In the genomic region with DNA sequence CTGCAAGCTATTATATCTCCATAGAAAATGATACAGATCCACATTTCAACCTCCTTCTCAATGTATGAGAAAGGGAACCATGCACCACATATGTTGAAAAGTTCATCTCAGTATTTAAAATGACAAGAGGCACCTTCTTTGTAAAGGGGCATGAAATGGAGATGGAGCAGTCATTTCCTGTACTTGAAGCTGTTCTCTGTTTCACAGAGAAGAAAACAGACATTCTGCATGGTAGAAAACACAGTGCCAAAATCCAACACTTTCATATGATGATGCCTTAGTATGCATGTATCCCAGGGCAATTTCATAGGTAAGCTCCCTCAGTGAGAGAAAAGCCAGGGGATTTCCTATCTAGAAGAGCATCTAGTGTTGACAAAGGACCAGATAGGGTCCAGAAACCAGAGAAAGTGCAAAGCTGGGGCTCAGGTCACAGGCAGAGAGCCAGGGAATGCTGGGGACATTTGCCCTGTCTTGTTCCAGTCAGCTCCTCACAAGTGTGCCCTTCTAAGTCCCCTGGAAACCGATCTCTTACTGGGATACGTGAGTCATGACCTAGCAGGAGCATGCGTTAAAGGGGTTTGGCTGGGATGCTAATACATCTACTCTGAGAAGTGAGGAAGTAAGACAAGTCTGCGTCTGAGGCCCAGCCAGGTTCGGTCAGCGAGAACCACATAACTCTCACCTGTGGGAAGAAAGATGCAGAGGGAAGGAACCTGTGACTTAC, we compare ENCODE assay signal across 12 cellular contexts.
DNase-seq lines count a peak whose midpoint lies in the region; ATAC-seq and TF ChIP-seq lines count a peak whose summit lies in the region.
"Had no signal": no experiment of that assay in that cellular context is flagged by ENCODE, and none has a peak within 500 bp of the region (broad histone marks: within the 10 kb centered on the region; RNA-seq: fewer than 3 reads in every experiment).

No MANE protein-coding gene starts in this region.

- H3K4me3 Mint-ChIP-seq in activated CD8-positive, alpha-beta memory T cell treated with anti-CD3 and anti-CD28 coated beads, Interleukin-2, amount 10 ng/mL, durations not matched to agents 7 days and 5 days = no peak overlapping the region
- H3K4me3 Mint-ChIP-seq in activated naive CD8-positive, alpha-beta T cell = peak overlapping the region; percentile 58
- no peak overlapping the region for H3K4me3 Mint-ChIP-seq in Calu3 (ENCODE audit: low read depth, unreplicated experiment)
- H3K4me3 Mint-ChIP-seq: activated B cell treated with CpG ODN at 0.5 μM for 24 hours had no signal

- H3K4me1 ChIP-seq in gastrocnemius medialis (peaks cover 0 to 7% of the 10 kb centered on the region in 2 donors), testis (peaks cover 10% of the 10 kb centered on the region)
- H3K4me1 ChIP-seq: A549 had no signal

- H3K4me1 Mint-ChIP-seq in activated CD8-positive, alpha-beta memory T cell treated with anti-CD3 and anti-CD28 coated beads, Interleukin-2, amount 10 ng/mL, durations not matched to agents 7 days and 5 days = peaks cover 12% of the 10 kb centered on the region
- H3K4me1 Mint-ChIP-seq in activated naive CD8-positive, alpha-beta T cell (ENCODE audit: low read depth) = peaks cover 25% of the 10 kb centered on the region
- no peaks in the 10 kb centered on the region for H3K4me1 Mint-ChIP-seq in Calu3 (ENCODE audit: low read depth, unreplicated experiment)

- peaks cover 2% of the 10 kb centered on the region for H3K36me3 Mint-ChIP-seq in activated CD8-positive, alpha-beta memory T cell treated with anti-CD3 and anti-CD28 coated beads, Interleukin-2, amount 10 ng/mL, durations not matched to agents 7 days and 5 days
- no peaks in the 10 kb centered on the region for H3K36me3 Mint-ChIP-seq in activated naive CD8-positive, alpha-beta T cell
- no peaks in the 10 kb centered on the region for H3K36me3 Mint-ChIP-seq in Calu3 (ENCODE audit: insufficient read depth, unreplicated experiment)

- H3K9me3 ChIP-seq in gastrocnemius medialis = no peaks in the 10 kb centered on the region
- H3K9me3 ChIP-seq in testis = no peaks in the 10 kb centered on the region
- H3K9me3 ChIP-seq: A549 had no signal

- no peaks in the 10 kb centered on the region for H3K27me3 ChIP-seq in gastrocnemius medialis
- H3K27me3 ChIP-seq in testis = no peaks in the 10 kb centered on the region
- H3K27me3 ChIP-seq: hepatocyte had no signal

- BruUV-seq in Calu3 (replicated peaks; lab: Mats Ljungman, UMichigan) = no TSS peak

- 60 to 66% methylated on average over 6 of the region's 6 CpGs for WGBS in testis, 2 donors

- H3K27me3 Mint-ChIP-seq in activated CD8-positive, alpha-beta memory T cell treated with anti-CD3 and anti-CD28 coated beads, Interleukin-2, amount 10 ng/mL, durations not matched to agents 7 days and 5 days = no peaks in the 10 kb centered on the region
- no peaks in the 10 kb centered on the region for H3K27me3 Mint-ChIP-seq in activated naive CD8-positive, alpha-beta T cell
- H3K27me3 Mint-ChIP-seq in Calu3 (ENCODE audit: unreplicated experiment) = no peaks in the 10 kb centered on the region
- H3K27me3 Mint-ChIP-seq: activated B cell treated with CpG ODN at 0.5 μM for 24 hours had no signal

- H3K4me3 ChIP-seq in gastrocnemius medialis (no peak overlapping the region), testis (no peak overlapping the region)
- H3K4me3 ChIP-seq: A549, hepatocyte had no signal

- CTCF ChIA-PET in activated CD8-positive, alpha-beta memory T cell treated with anti-CD3 and anti-CD28 coated beads, Interleukin-2, amount 10 ng/mL, durations not matched to agents 7 days and 5 days (lab: Charles Lee) = interaction anchor here (0.6 to 1.6 kb wide), 2 partner anchors 13 to 33 kb away, joined by 3 read pairs; no protein-coding TSS in a partner anchor
- CTCF ChIA-PET in Calu3 (lab: Charles Lee) = no interaction called here

- TF ChIP-seq CTCF in gastrocnemius medialis (IDR thresholded peaks at IDR 0.05 in 4 of 5, conservative IDR thresholded peaks at IDR 0.05 in 1 of 5) (no peak), Calu3 (IDR thresholded peaks at IDR 0.05; ENCODE audit: unreplicated experiment) (no peak), testis (IDR thresholded peaks at IDR 0.05) (no peak)

- intact Hi-C loops in gastrocnemius medialis (cut with DNase I; ENCODE audit: low total_unique reads) (no loop called here), Calu3 (cut with micrococcal nuclease; ENCODE audit: unreplicated experiment) (no loop called here), testis (cut with DNase I; ENCODE audit: low total_unique reads) (no loop called here)

- no peaks in the 10 kb centered on the region for H3K9me3 Mint-ChIP-seq in activated CD8-positive, alpha-beta memory T cell treated with anti-CD3 and anti-CD28 coated beads, Interleukin-2, amount 10 ng/mL, durations not matched to agents 7 days and 5 days (ENCODE audit: low read depth)
- no peaks in the 10 kb centered on the region for H3K9me3 Mint-ChIP-seq in activated naive CD8-positive, alpha-beta T cell (ENCODE audit: low read depth)
- H3K9me3 Mint-ChIP-seq in Calu3 (ENCODE audit: low read depth, unreplicated experiment) = no peaks in the 10 kb centered on the region
- H3K9me3 Mint-ChIP-seq: activated B cell treated with CpG ODN at 0.5 μM for 24 hours had no signal

- no peak for DNase-seq in activated CD8-positive, alpha-beta memory T cell treated with anti-CD3 and anti-CD28 coated beads, Interleukin-2, amount 10 ng/mL, durations not matched to agents 7 days and 5 days
- DNase-seq in activated CD8-positive, alpha-beta memory T cell treated with anti-CD3 and anti-CD28 coated beads for 24 hours = no peak
- DNase-seq in gastrocnemius medialis = no peak
- DNase-seq in Calu3 = no peak
- DNase-seq in testis = no peak
- DNase-seq in NCI-H446 (lab: John Stamatoyannopoulos, UW) = no peak
- DNase-seq: activated B cell treated with CpG ODN at 0.5 μM for 24 hours, MM.1S had no signal

- H3K36me3 ChIP-seq in gastrocnemius medialis (no peaks in the 10 kb centered on the region), testis (ENCODE audit: low read depth, missing control alignments) (no peaks in the 10 kb centered on the region)

- peak; percentile 36 for ATAC-seq in activated CD8-positive, alpha-beta memory T cell treated with anti-CD3 and anti-CD28 coated beads, Interleukin-2, amount 10 ng/mL, durations not matched to agents 7 days and 5 days
- ATAC-seq in HG02870 (IDR thresholded peaks at IDR 0.05; ENCODE audit: unreplicated experiment) = peak; percentile 65
- peak; percentile 61 to 70 for ATAC-seq in gastrocnemius medialis
- ATAC-seq: A549 had no signal

- in situ Hi-C loops in gastrocnemius medialis (cut with MboI; ENCODE audit: low sequenced_read_pairs in 4 of 4) = no loop called here

- TF ChIP-seq POLR2A in gastrocnemius medialis (IDR thresholded peaks at IDR 0.05) = no peak
- TF ChIP-seq POLR2A in testis (IDR thresholded peaks at IDR 0.05) = no peak

- no peak overlapping the region for H3K27ac Mint-ChIP-seq in activated CD8-positive, alpha-beta memory T cell treated with anti-CD3 and anti-CD28 coated beads, Interleukin-2, amount 10 ng/mL, durations not matched to agents 7 days and 5 days
- H3K27ac Mint-ChIP-seq in activated naive CD8-positive, alpha-beta T cell = peak overlapping the region; percentile 11
- no peak overlapping the region for H3K27ac Mint-ChIP-seq in Calu3 (ENCODE audit: unreplicated experiment)
- H3K27ac Mint-ChIP-seq: activated B cell treated with CpG ODN at 0.5 μM for 24 hours had no signal

- H3K27ac ChIP-seq in gastrocnemius medialis (no peak overlapping the region), testis (no peak overlapping the region)
- H3K27ac ChIP-seq: A549, hepatocyte had no signal
